8 cellular contexts compared by ENCODE assay signal in the genomic region with DNA sequence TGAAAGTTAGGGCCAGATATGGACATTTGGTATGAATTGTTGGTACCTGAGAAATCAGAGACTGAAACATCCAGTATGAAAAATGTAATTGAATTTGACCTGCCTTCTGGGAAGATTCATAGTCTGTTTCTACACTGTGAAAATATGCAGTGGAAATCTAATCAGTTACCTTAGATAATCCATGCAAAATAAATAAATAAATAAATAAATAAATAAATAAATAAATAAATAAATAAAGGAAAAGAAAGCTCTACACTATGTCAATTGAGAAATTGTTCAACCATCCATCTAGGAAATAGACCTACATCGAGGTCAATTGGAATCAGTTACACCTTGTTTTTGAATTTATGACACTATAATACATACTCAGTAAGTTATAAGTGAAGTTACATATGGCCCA.
"Had no signal": no experiment of that assay in that cellular context is flagged by ENCODE, and none has a peak within 500 bp of the region (broad histone marks: within the 10 kb centered on the region; RNA-seq: fewer than 3 reads in every experiment).

No MANE protein-coding gene starts in this region.

- H3K4me3 ChIP-seq: GM12878 had no signal

- ATAC-seq: GM12878 had no signal

- DNase-seq: GDM1, GF-D8 had no signal

- FAIRE-seq: G401.6, GM12878, GM12891, GM12892, GM18507, GM19239 had no signal
